8 cellular contexts compared by ENCODE assay signal in genomic region chr2:85539361-85540130, GRCh38. TPM values are rescaled to one million over a fixed set of nuclear protein-coding genes. Genes with fewer than 3 reads are reported as not detected.
A peak's percentile ranks its signal among the peaks of the same experiment; 100 is the strongest.
DNase-seq lines count a peak whose midpoint lies in the region; ATAC-seq lines count a peak whose summit lies in the region.

No MANE protein-coding gene starts in this region.

- peak overlapping the region; percentile 99 for H3K27ac ChIP-seq in ectodermal cell (ENCODE audit: insufficient read depth, low read depth, low read length, poor library complexity, severe bottlenecking)

- peak overlapping the region; percentile 91 for H3K4me3 ChIP-seq in ectodermal cell (ENCODE audit: insufficient read depth, low read depth, low read length)

- WGBS in ectodermal cell, 2 experiments: 0 to 1% methylated on average over 67 of the region's 67 CpGs

- peak; percentile 79 for DNase-seq in DMS 273 (lab: John Stamatoyannopoulos, UW; ENCODE audit: unreplicated experiment)
- DNase-seq in DMS 273 treated with DMSO at 0.1 percent for 48 hours (lab: John Stamatoyannopoulos, UW): no peak
- DNase-seq in NCI-H2029 (lab: John Stamatoyannopoulos, UW): peak; percentile 57
- DNase-seq in activated CD4-positive, alpha-beta T cell treated with anti-CD3 and anti-CD28 coated beads, Interleukin-2, amount 50 U/mL, for 48 hours: peak; percentile 73 to 79
- DNase-seq in lung microvascular endothelial cell (ENCODE audit: low read depth in 2 of 2): peak; percentile 68 to 80
- peak; percentile 53 for DNase-seq in stimulated activated CD8-positive, alpha-beta memory T cell treated with anti-CD3 and anti-CD28 coated beads, Interleukin-12 subunit alpha, Interleukin-12 subunit beta, amount 100 ng/mL, for 1 hour (ENCODE audit: low read depth)

- H3K9me3 ChIP-seq in ectodermal cell (ENCODE audit: control insufficient read depth, low read length): no peaks in the 10 kb centered on the region

- peaks cover 30% of the 10 kb centered on the region for H3K36me3 ChIP-seq in ectodermal cell (ENCODE audit: control insufficient read depth, insufficient read depth, low read length)

- H3K4me1 ChIP-seq in ectodermal cell (ENCODE audit: control insufficient read depth, insufficient read depth, low read length): peaks cover 17% of the 10 kb centered on the region

- no peaks in the 10 kb centered on the region for H3K27me3 ChIP-seq in ectodermal cell (ENCODE audit: control insufficient read depth, insufficient read depth, low read length, poor library complexity, severe bottlenecking)

- peak; percentile 30 for ATAC-seq in HG02571 (IDR thresholded peaks at IDR 0.05; ENCODE audit: unreplicated experiment)

RNA-seq across cellular contexts. Expression of gene MAT2A, which starts 0.6 kb away (rescaled TPM):
- 394 TPM for polyA plus RNA-seq in ectodermal cell (2013, experiment 1 of 4)
- 426 TPM for polyA plus RNA-seq in ectodermal cell (2013, experiment 2 of 4)
- polyA plus RNA-seq in ectodermal cell (2013, experiment 3 of 4): 276 TPM
- polyA plus RNA-seq in ectodermal cell (2013, experiment 4 of 4): 307 TPM
- total RNA-seq in lung microvascular endothelial cell: 74.1 and 108 TPM in 2 replicates

RNA-seq across cellular contexts. Expression of gene GGCX, which starts 21.7 kb away (rescaled TPM):
- polyA plus RNA-seq in ectodermal cell (2013, experiment 1 of 4): 33.7 TPM
- polyA plus RNA-seq in ectodermal cell (2013, experiment 2 of 4): 42.5 TPM
- 32.9 TPM for polyA plus RNA-seq in ectodermal cell (2013, experiment 3 of 4)
- polyA plus RNA-seq in ectodermal cell (2013, experiment 4 of 4): 37.2 TPM
- 24.0 and 31.9 TPM in 2 replicates for total RNA-seq in lung microvascular endothelial cell

RNA-seq across cellular contexts. Expression of gene VAMP8, which starts 37.8 kb away (rescaled TPM):
- 6.2 TPM for polyA plus RNA-seq in ectodermal cell (2013, experiment 1 of 4)
- 6.6 TPM for polyA plus RNA-seq in ectodermal cell (2013, experiment 2 of 4)
- polyA plus RNA-seq in ectodermal cell (2013, experiment 3 of 4): 4.6 TPM
- polyA plus RNA-seq in ectodermal cell (2013, experiment 4 of 4): 4.9 TPM
- total RNA-seq in lung microvascular endothelial cell: 9.7 and 13.7 TPM in 2 replicates

RNA-seq across cellular contexts. Expression of gene VAMP5, which starts 44.7 kb away (rescaled TPM):
- 3.3 TPM for polyA plus RNA-seq in ectodermal cell (2013, experiment 1 of 4)
- 4.0 TPM for polyA plus RNA-seq in ectodermal cell (2013, experiment 2 of 4)
- polyA plus RNA-seq in ectodermal cell (2013, experiment 3 of 4): 3.5 TPM
- polyA plus RNA-seq in ectodermal cell (2013, experiment 4 of 4): 6.6 TPM
- total RNA-seq in lung microvascular endothelial cell: 85.9 and 135 TPM in 2 replicates

RNA-seq across cellular contexts. Expression of gene RNF181, which starts 56.0 kb away (rescaled TPM):
- polyA plus RNA-seq in ectodermal cell (2013, experiment 1 of 4): 89.3 TPM
- 95.3 TPM for polyA plus RNA-seq in ectodermal cell (2013, experiment 2 of 4)
- polyA plus RNA-seq in ectodermal cell (2013, experiment 3 of 4): 89.7 TPM
- polyA plus RNA-seq in ectodermal cell (2013, experiment 4 of 4): 108 TPM
- 212 and 226 TPM in 2 replicates for total RNA-seq in lung microvascular endothelial cell
